14 cellular contexts compared by ENCODE assay signal in genomic region chr6:36662827-36663256, GRCh38. TPM values are rescaled to one million over a fixed set of nuclear protein-coding genes. Genes with fewer than 3 reads are reported as not detected.
A peak's percentile ranks its signal among the peaks of the same experiment; 100 is the strongest.
DNase-seq lines count a peak whose midpoint lies in the region; ATAC-seq and TF ChIP-seq lines count a peak whose summit lies in the region.
"Had no signal": no experiment of that assay in that cellular context is flagged by ENCODE, and none has a peak within 500 bp of the region (broad histone marks: within the 10 kb centered on the region; RNA-seq: fewer than 3 reads in every experiment).

No MANE protein-coding gene starts in this region.

- H3K9me3 Mint-ChIP-seq in chondrocyte (ENCODE audit: low read depth) (no peaks in the 10 kb centered on the region), neural progenitor cell (no peaks in the 10 kb centered on the region)
- H3K9me3 Mint-ChIP-seq: activated naive CD8-positive, alpha-beta T cell treated with anti-CD3 and anti-CD28 coated beads for 36 hours had no signal

- H2AFZ ChIP-seq in neural progenitor cell (replicated peaks): no peak overlapping the region

- H3K27me3 Mint-ChIP-seq in chondrocyte (ENCODE audit: low read depth): no peaks in the 10 kb centered on the region
- H3K27me3 Mint-ChIP-seq in neural progenitor cell (ENCODE audit: insufficient read depth, low read depth): no peaks in the 10 kb centered on the region

- peaks cover 21% of the 10 kb centered on the region for H3K27me3 ChIP-seq in neural progenitor cell
- H3K27me3 ChIP-seq in aorta (ENCODE audit: control insufficient read depth in 1 of 2, insufficient read depth in 2 of 2, low read length in 1 of 2): no peaks in the 10 kb centered on the region
- H3K27me3 ChIP-seq: ovary, tibial nerve had no signal

- no peak for ATAC-seq in GM21390 (IDR thresholded peaks at IDR 0.05; ENCODE audit: unreplicated experiment)
- ATAC-seq in HG03439 (IDR thresholded peaks at IDR 0.05; ENCODE audit: unreplicated experiment): no peak
- no peak for ATAC-seq in aorta (ENCODE audit: low FRiP score)

- H3K9me3 ChIP-seq in neural progenitor cell (ENCODE audit: low read depth): no peaks in the 10 kb centered on the region
- no peaks in the 10 kb centered on the region for H3K9me3 ChIP-seq in aorta (ENCODE audit: control insufficient read depth, low read length)
- H3K9me3 ChIP-seq: ovary, tibial nerve had no signal

- no peaks in the 10 kb centered on the region for H3K36me3 Mint-ChIP-seq in chondrocyte (ENCODE audit: low read depth)
- no peaks in the 10 kb centered on the region for H3K36me3 Mint-ChIP-seq in neural progenitor cell
- H3K36me3 Mint-ChIP-seq: activated naive CD8-positive, alpha-beta T cell treated with anti-CD3 and anti-CD28 coated beads for 36 hours had no signal

- H3K36me3 ChIP-seq in neural progenitor cell (no peaks in the 10 kb centered on the region), aorta (ENCODE audit: control insufficient read depth in 1 of 2, insufficient read depth in 2 of 2, low read length in 1 of 2) (no peaks in the 10 kb centered on the region)
- H3K36me3 ChIP-seq: ovary, tibial nerve had no signal

- no peak overlapping the region for H3K9ac ChIP-seq in neural progenitor cell

- intact Hi-C loops in aorta (cut with DNase I): no loop called here

- H3K4me3 ChIP-seq in GM12865 (ENCODE audit: low read depth, low read length): no peak overlapping the region
- H3K4me3 ChIP-seq in NB4 (ENCODE audit: low read depth, low read length): no peak overlapping the region
- H3K4me3 ChIP-seq in neural progenitor cell: no peak overlapping the region
- no peak overlapping the region for H3K4me3 ChIP-seq in aorta (ENCODE audit: low read length in 2 of 2)
- H3K4me3 ChIP-seq: ovary, tibial nerve had no signal

- peaks cover 23% of the 10 kb centered on the region for H3F3A ChIP-seq in neural progenitor cell (ENCODE audit: low read depth)

- TF ChIP-seq CTCF in GM12865 (IDR thresholded peaks at IDR 0.05; ENCODE audit: insufficient read depth, low read depth, low read length, missing control alignments): no peak
- TF ChIP-seq CTCF in NB4 (IDR thresholded peaks at IDR 0.05; ENCODE audit: low read depth, low read length): no peak
- no peak for TF ChIP-seq CTCF in chondrocyte (IDR thresholded peaks at IDR 0.05)
- no peak for TF ChIP-seq CTCF in neural progenitor cell (IDR thresholded peaks at IDR 0.05)

- H3K4me1 ChIP-seq in neural progenitor cell (peaks cover 29% of the 10 kb centered on the region), aorta (ENCODE audit: control insufficient read depth in 1 of 2, insufficient read depth in 2 of 2, low read length in 2 of 2) (no peaks in the 10 kb centered on the region)

- H3K27ac Mint-ChIP-seq in chondrocyte (ENCODE audit: unreplicated experiment) (no peak overlapping the region), neural progenitor cell (no peak overlapping the region)
- H3K27ac Mint-ChIP-seq: activated naive CD8-positive, alpha-beta T cell treated with anti-CD3 and anti-CD28 coated beads for 36 hours had no signal

- DNase-seq in GM12865 (ENCODE audit: low read depth) (peak; percentile 47), NB4 (ENCODE audit: low read depth) (peak; percentile 52), chondrocyte (ENCODE audit: low spot score) (peak; percentile 33), neural progenitor cell (ENCODE audit: low spot score) (no peak), NCI-H1436 treated with DMSO at 0.1 percent for 48 hours (lab: John Stamatoyannopoulos, UW) (no peak), aorta (no peak)
- DNase-seq: activated naive CD8-positive, alpha-beta T cell treated with anti-CD3 and anti-CD28 coated beads for 36 hours; mesendoderm; MV-4-11; NCI-H226; ovary had no signal

- no peaks in the 10 kb centered on the region for H4K20me1 ChIP-seq in neural progenitor cell (ENCODE audit: low read depth)

- H3K4me2 ChIP-seq in neural progenitor cell: peak overlapping the region; percentile 28

- H3K4me1 Mint-ChIP-seq in chondrocyte (ENCODE audit: low read depth) (peaks cover 19% of the 10 kb centered on the region), neural progenitor cell (peaks cover 18% of the 10 kb centered on the region)

- H3K79me2 ChIP-seq in neural progenitor cell (ENCODE audit: low read depth): no peaks in the 10 kb centered on the region

- H3K4me3 Mint-ChIP-seq in chondrocyte (ENCODE audit: unreplicated experiment) (no peak overlapping the region), neural progenitor cell (no peak overlapping the region)
- H3K4me3 Mint-ChIP-seq: activated naive CD8-positive, alpha-beta T cell treated with anti-CD3 and anti-CD28 coated beads for 36 hours had no signal

- H3K27ac ChIP-seq in neural progenitor cell: no peak overlapping the region
- no peak overlapping the region for H3K27ac ChIP-seq in aorta (ENCODE audit: low read depth in 1 of 2, low read length in 2 of 2)
- H3K27ac ChIP-seq: ovary, tibial nerve had no signal

- WGBS in aorta, 2 donors: 85 to 88% methylated on average over 6 of the region's 6 CpGs

- TF ChIP-seq POLR2A in NB4 (IDR thresholded peaks at IDR 0.05; ENCODE audit: extremely low read depth, insufficient read length): no peak

RNA-seq across cellular contexts. Expression of gene CDKN1A, which starts 15.7 kb away (rescaled TPM):
- 230 to 303 TPM (median 301 TPM) in 3 replicates for total RNA-seq in chondrocyte
- 7.0 and 14.1 TPM in 2 replicates for total RNA-seq in neural progenitor cell (ENCODE audit: low replicate concordance)
- 100 to 1,000 TPM; 132 to 296 TPM for total RNA-seq in aorta
- polyA plus RNA-seq in aorta: 100 to 1,000 TPM; 133 to 149 TPM

RNA-seq across cellular contexts. Expression of gene RAB44, which starts 34.8 kb away (rescaled TPM):
- total RNA-seq in chondrocyte (not detected in 3 replicates), neural progenitor cell (ENCODE audit: low replicate concordance) (0.03 TPM in 1 of 2 replicates, not detected in the other), aorta (under 1 TPM; 0.29 to 0.66 TPM)
- not detected for polyA plus RNA-seq in aorta
- total RNA-seq: activated naive CD8-positive, alpha-beta T cell treated with anti-CD3 and anti-CD28 coated beads for 36 hours had no signal

Comparison
In these comparisons a context has a peak if more than half of its experiments do, and no peak if none do; other contexts are left out.
1. DNase-seq: peak in GM12865 (single experiment), NB4 (single experiment) and chondrocyte (single experiment); none in neural progenitor cell (single experiment), NCI-H1436 treated with DMSO at 0.1 percent for 48 hours (single experiment) and aorta (0 of 2).